Comparison of ENCODE assay signal across 9 cellular contexts in the genomic region with DNA sequence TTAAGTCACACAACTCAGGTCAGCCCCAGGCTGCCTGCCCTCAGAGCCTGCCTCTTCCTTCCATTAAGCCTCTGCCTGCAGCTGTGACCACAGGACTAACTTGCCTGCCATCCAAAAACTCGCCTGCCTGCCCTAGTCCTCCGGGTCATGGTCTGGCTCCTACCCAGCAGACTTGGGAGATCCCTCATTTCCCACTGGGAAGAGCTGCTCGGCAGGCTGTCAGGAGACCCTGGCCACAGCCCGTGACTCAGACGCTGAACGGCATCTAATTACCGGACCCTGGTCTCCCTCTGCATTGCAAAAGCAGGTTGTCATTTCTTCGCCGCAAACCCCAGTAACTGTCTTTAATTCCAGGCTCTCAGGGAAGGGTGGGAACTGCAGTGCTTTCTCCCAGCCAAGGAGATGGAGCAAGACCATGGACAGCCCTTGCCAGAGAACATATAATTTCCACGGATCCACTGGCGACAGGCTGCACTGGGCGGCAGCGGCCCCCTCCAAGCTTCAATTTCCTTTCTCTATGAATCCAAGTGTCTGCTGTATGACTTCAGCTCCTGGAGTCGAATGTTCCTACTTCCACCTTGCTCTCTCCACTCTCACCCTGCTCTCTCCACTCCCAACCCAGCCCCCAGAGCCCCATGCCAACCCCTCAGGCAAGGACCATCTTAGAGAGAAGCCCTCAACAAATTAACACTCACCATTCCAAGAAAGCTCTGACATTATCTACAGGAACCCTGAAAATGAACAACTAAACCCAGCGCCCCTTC. TPM values are rescaled to one million over a fixed set of nuclear protein-coding genes. Genes with fewer than 3 reads are reported as not detected.
DNase-seq lines count a peak whose midpoint lies in the region; ATAC-seq and TF ChIP-seq lines count a peak whose summit lies in the region.
"Had no signal": no experiment of that assay in that cellular context is flagged by ENCODE, and none has a peak within 500 bp of the region (broad histone marks: within the 10 kb centered on the region; RNA-seq: fewer than 3 reads in every experiment).

No MANE protein-coding gene starts in this region.

- H3K4me1 ChIP-seq in lung (ENCODE audit: control insufficient read depth in 2 of 2, insufficient read depth in 2 of 2, low read length in 2 of 2) (no peaks in the 10 kb centered on the region), uterus (no peaks in the 10 kb centered on the region)

- TF ChIP-seq CTCF in MCF 10A (IDR thresholded peaks at IDR 0.05; ENCODE audit: unreplicated experiment) = no peak
- TF ChIP-seq CTCF in lung (IDR thresholded peaks at IDR 0.05; ENCODE audit: control extremely low read depth, extremely low read depth) = no peak
- TF ChIP-seq CTCF in uterus (IDR thresholded peaks at IDR 0.05) = no peak

- peaks cover 0 to 5% of the 10 kb centered on the region in 2 donors for H3K36me3 ChIP-seq in lung (ENCODE audit: control insufficient read depth in 2 of 2, insufficient read depth in 2 of 2, low read length in 2 of 2)
- H3K36me3 ChIP-seq in uterus = no peaks in the 10 kb centered on the region

- WGBS in lung, 2 donors = 35 to 54% methylated on average over 15 of the region's 15 CpGs

- DNase-seq in T-helper 1 cell = no peak
- peak; percentile 87 for DNase-seq in MCF 10A (ENCODE audit: unreplicated experiment)
- DNase-seq in lung (ENCODE audit: low spot score) = peak; percentile 51
- DNase-seq in uterus = peak; percentile 31 to 54
- no peak for DNase-seq in activated T-cell treated with anti-CD3 and anti-CD28 coated beads, Interleukin-2, amount 50 U/mL, for 72 hours
- DNase-seq in activated naive CD4-positive, alpha-beta T cell treated with anti-CD3 and anti-CD28 coated beads, Interleukin-2, amount 10 ng/mL, durations not matched to agents 7 days and 5 days = no peak
- DNase-seq: 8988T had no signal

- H3K4me3 ChIP-seq in lung (no peak overlapping the region), uterus (no peak overlapping the region)

- peak overlapping the region; percentile 23 for H3K4me3 Mint-ChIP-seq in T-helper 1 cell treated with Interleukin-12 subunit alpha and Interleukin-12 subunit beta and Interleukin-4 antibody, amounts not matched to agents 30 μg/mL and 1 μg/mL, for 36 hours
- H3K4me3 Mint-ChIP-seq in MCF 10A (ENCODE audit: unreplicated experiment) = peak overlapping the region; percentile 13
- no peak overlapping the region for H3K4me3 Mint-ChIP-seq in activated T-cell treated with anti-CD3 and anti-CD28 coated beads, Interleukin-2, amount 50 U/mL, for 72 hours
- H3K4me3 Mint-ChIP-seq in activated naive CD4-positive, alpha-beta T cell treated with anti-CD3 and anti-CD28 coated beads, Interleukin-2, amount 10 ng/mL, durations not matched to agents 7 days and 5 days = no peak overlapping the region

- no TSS peak for BruUV-seq in MCF 10A (replicated peaks; lab: Mats Ljungman, UMichigan)

- H3K27me3 ChIP-seq in lung (ENCODE audit: control insufficient read depth, insufficient read depth) (no peaks in the 10 kb centered on the region), uterus (no peaks in the 10 kb centered on the region)

- H3K27ac ChIP-seq in lung (ENCODE audit: low read depth in 1 of 2, low read length in 1 of 2) (peak overlapping the region in 1 of 2 donors; percentile 75), uterus (peak overlapping the region; percentile 15 to 54)

- no peak overlapping the region for H3K27ac Mint-ChIP-seq in T-helper 1 cell treated with Interleukin-12 subunit alpha and Interleukin-12 subunit beta and Interleukin-4 antibody, amounts not matched to agents 30 μg/mL and 1 μg/mL, for 36 hours
- peak overlapping the region; percentile 46 for H3K27ac Mint-ChIP-seq in MCF 10A (ENCODE audit: low read depth, unreplicated experiment)
- no peak overlapping the region for H3K27ac Mint-ChIP-seq in activated T-cell treated with anti-CD3 and anti-CD28 coated beads, Interleukin-2, amount 50 U/mL, for 72 hours
- no peak overlapping the region for H3K27ac Mint-ChIP-seq in activated naive CD4-positive, alpha-beta T cell treated with anti-CD3 and anti-CD28 coated beads, Interleukin-2, amount 10 ng/mL, durations not matched to agents 7 days and 5 days

- intact Hi-C loops in MCF 10A (cut with micrococcal nuclease) (no loop called here), uterus (cut with DNase I; ENCODE audit: low total_unique reads) (no loop called here)

- POLR2A ChIA-PET in MCF 10A (lab: Yijun Ruan, JAX) = interaction anchor here (0.8 to 1.5 kb wide), 10 partner anchors 9 to 333 kb away, joined by 3 to 7 read pairs (median 4); no protein-coding TSS in a partner anchor

- H3K36me3 Mint-ChIP-seq in T-helper 1 cell treated with Interleukin-12 subunit alpha and Interleukin-12 subunit beta and Interleukin-4 antibody, amounts not matched to agents 30 μg/mL and 1 μg/mL, for 36 hours (ENCODE audit: low read depth) = no peaks in the 10 kb centered on the region
- H3K36me3 Mint-ChIP-seq in MCF 10A (ENCODE audit: insufficient read depth, unreplicated experiment) = peaks cover 5% of the 10 kb centered on the region
- H3K36me3 Mint-ChIP-seq in activated T-cell treated with anti-CD3 and anti-CD28 coated beads, Interleukin-2, amount 50 U/mL, for 72 hours (ENCODE audit: insufficient read depth in 2 of 2) = no peaks in the 10 kb centered on the region
- no peaks in the 10 kb centered on the region for H3K36me3 Mint-ChIP-seq in activated naive CD4-positive, alpha-beta T cell treated with anti-CD3 and anti-CD28 coated beads, Interleukin-2, amount 10 ng/mL, durations not matched to agents 7 days and 5 days

- no peaks in the 10 kb centered on the region for H3K27me3 Mint-ChIP-seq in T-helper 1 cell treated with Interleukin-12 subunit alpha and Interleukin-12 subunit beta and Interleukin-4 antibody, amounts not matched to agents 30 μg/mL and 1 μg/mL, for 36 hours (ENCODE audit: low read depth)
- no peaks in the 10 kb centered on the region for H3K27me3 Mint-ChIP-seq in MCF 10A (ENCODE audit: insufficient read depth, unreplicated experiment)
- H3K27me3 Mint-ChIP-seq in activated T-cell treated with anti-CD3 and anti-CD28 coated beads, Interleukin-2, amount 50 U/mL, for 72 hours (ENCODE audit: low read depth) = no peaks in the 10 kb centered on the region
- peaks cover 18% of the 10 kb centered on the region for H3K27me3 Mint-ChIP-seq in activated naive CD4-positive, alpha-beta T cell treated with anti-CD3 and anti-CD28 coated beads, Interleukin-2, amount 10 ng/mL, durations not matched to agents 7 days and 5 days

- TF ChIP-seq POLR2A in uterus (IDR thresholded peaks at IDR 0.05) = no peak

- H3K9me3 Mint-ChIP-seq in T-helper 1 cell treated with Interleukin-12 subunit alpha and Interleukin-12 subunit beta and Interleukin-4 antibody, amounts not matched to agents 30 μg/mL and 1 μg/mL, for 36 hours = no peaks in the 10 kb centered on the region
- H3K9me3 Mint-ChIP-seq in MCF 10A (ENCODE audit: unreplicated experiment) = no peaks in the 10 kb centered on the region
- no peaks in the 10 kb centered on the region for H3K9me3 Mint-ChIP-seq in activated T-cell treated with anti-CD3 and anti-CD28 coated beads, Interleukin-2, amount 50 U/mL, for 72 hours
- H3K9me3 Mint-ChIP-seq in activated naive CD4-positive, alpha-beta T cell treated with anti-CD3 and anti-CD28 coated beads, Interleukin-2, amount 10 ng/mL, durations not matched to agents 7 days and 5 days = no peaks in the 10 kb centered on the region

- CTCF ChIA-PET in MCF 10A (lab: Yijun Ruan, JAX) = interaction anchor here (0.6 to 3.1 kb wide), 7 partner anchors 16 to 211 kb away, joined by 3 to 13 read pairs (median 6); partner anchors contain the start of gene OLFML2B
- CTCF ChIA-PET in activated naive CD4-positive, alpha-beta T cell treated with anti-CD3 and anti-CD28 coated beads, Interleukin-2, amount 10 ng/mL, durations not matched to agents 7 days and 5 days (lab: Charles Lee) = interaction anchor here (0.7 kb wide), 1 partner anchor 34 kb away, joined by 3 read pairs; no protein-coding TSS in a partner anchor

- peak; percentile 60 for ATAC-seq in lung (ENCODE audit: insufficient read depth, low FRiP score)
- no peak for ATAC-seq in GM18517 (IDR thresholded peaks at IDR 0.05; ENCODE audit: unreplicated experiment)
- ATAC-seq in activated T-cell treated with anti-CD3 and anti-CD28 coated beads, Interleukin-2, amount 50 U/mL, for 72 hours (replicated peaks in 1 of 2) = no peak

- H3K4me1 Mint-ChIP-seq in T-helper 1 cell treated with Interleukin-12 subunit alpha and Interleukin-12 subunit beta and Interleukin-4 antibody, amounts not matched to agents 30 μg/mL and 1 μg/mL, for 36 hours (ENCODE audit: low read depth) = no peaks in the 10 kb centered on the region
- H3K4me1 Mint-ChIP-seq in MCF 10A (ENCODE audit: insufficient read depth, unreplicated experiment) = peaks cover 17% of the 10 kb centered on the region
- peaks cover 14% of the 10 kb centered on the region for H3K4me1 Mint-ChIP-seq in activated T-cell treated with anti-CD3 and anti-CD28 coated beads, Interleukin-2, amount 50 U/mL, for 72 hours (ENCODE audit: low read depth)
- H3K4me1 Mint-ChIP-seq in activated naive CD4-positive, alpha-beta T cell treated with anti-CD3 and anti-CD28 coated beads, Interleukin-2, amount 10 ng/mL, durations not matched to agents 7 days and 5 days = peaks cover 6% of the 10 kb centered on the region

- H3K9me3 ChIP-seq in lung (ENCODE audit: control insufficient read depth in 2 of 2, insufficient read depth in 1 of 2, low read length in 1 of 2) = peaks cover 0 to 5% of the 10 kb centered on the region in 2 donors
- H3K9me3 ChIP-seq in uterus = no peaks in the 10 kb centered on the region

RNA-seq across cellular contexts. Expression of gene OLFML2B, which starts 20.4 kb away (rescaled TPM):
- total RNA-seq in MCF 10A (2022) = not detected in 2 replicates
- 10 to 100 TPM; 11.0 to 12.4 TPM for total RNA-seq in lung
- polyA plus RNA-seq in lung = 10 to 100 TPM in 1 of 2 donors, 1 to 10 TPM in 1; 3.0 to 52.2 TPM
- 10 to 100 TPM in 3 of 4 donors, 1 to 10 TPM in 1; 8.5 to 38.4 (median 12.9) TPM for total RNA-seq in uterus
- total RNA-seq in activated T-cell treated with anti-CD3 and anti-CD28 coated beads, Interleukin-2, amount 50 U/mL, for 72 hours = not detected

Comparison
In these comparisons a context has a peak if more than half of its experiments do, and no peak if none do; other contexts are left out.
1. H3K4me3 Mint-ChIP-seq: peak in T-helper 1 cell treated with Interleukin-12 subunit alpha and Interleukin-12 subunit beta and Interleukin-4 antibody, amounts not matched to agents 30 μg/mL and 1 μg/mL, for 36 hours (single experiment) and MCF 10A (single experiment); none in activated T-cell treated with anti-CD3 and anti-CD28 coated beads, Interleukin-2, amount 50 U/mL, for 72 hours (0 of 2) and activated naive CD4-positive, alpha-beta T cell treated with anti-CD3 and anti-CD28 coated beads, Interleukin-2, amount 10 ng/mL, durations not matched to agents 7 days and 5 days (single experiment).
2. DNase-seq: peak in MCF 10A (single experiment), lung (single experiment) and uterus (2 of 2); none in T-helper 1 cell (0 of 5), activated T-cell treated with anti-CD3 and anti-CD28 coated beads, Interleukin-2, amount 50 U/mL, for 72 hours (0 of 2) and activated naive CD4-positive, alpha-beta T cell treated with anti-CD3 and anti-CD28 coated beads, Interleukin-2, amount 10 ng/mL, durations not matched to agents 7 days and 5 days (single experiment).